ENCODE assay signal across 19 cellular contexts in the genomic region with DNA sequence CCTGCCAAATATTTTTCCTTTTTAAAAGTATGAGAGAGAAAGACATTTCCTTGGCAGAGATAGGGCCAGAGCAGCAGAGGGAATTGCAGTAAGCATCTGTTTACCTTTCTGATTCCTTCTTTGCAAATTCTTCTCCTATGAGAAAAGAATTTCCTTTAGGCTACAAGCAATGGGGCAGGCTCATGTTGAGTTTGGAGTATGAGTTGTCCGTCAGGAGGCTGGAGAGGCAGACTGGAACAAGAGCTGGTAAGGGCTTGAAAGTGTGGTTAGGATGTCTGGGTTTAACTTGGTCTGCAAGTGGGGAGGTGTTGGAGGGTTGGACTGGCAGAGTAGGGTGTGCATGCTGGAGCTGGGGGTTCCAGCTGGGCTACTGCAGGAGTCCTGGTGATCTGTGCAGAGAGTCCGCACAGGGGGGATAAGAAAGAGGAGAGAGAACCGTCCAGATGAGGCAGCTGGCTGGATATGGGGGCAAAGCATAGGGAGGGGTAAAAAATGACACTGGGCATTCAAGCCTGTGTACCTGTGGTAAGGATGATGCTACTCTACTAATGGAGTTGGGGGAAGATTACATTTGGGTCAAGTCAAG. TPM values are rescaled to one million over a fixed set of nuclear protein-coding genes. Genes with fewer than 3 reads are reported as not detected.
DNase-seq lines count a peak whose midpoint lies in the region; ATAC-seq, FAIRE-seq and TF ChIP-seq lines count a peak whose summit lies in the region.
"Had no signal": no experiment of that assay in that cellular context is flagged by ENCODE, and none has a peak within 500 bp of the region (broad histone marks: within the 10 kb centered on the region; RNA-seq: fewer than 3 reads in every experiment).

No MANE protein-coding gene starts in this region.

- H3K9me3 ChIP-seq in SJSA1 (replicated peaks) (no peaks in the 10 kb centered on the region), endothelial cell of umbilical vein (replicated peaks; ENCODE audit: control insufficient read depth, insufficient read depth, low read length) (no peaks in the 10 kb centered on the region), A673 (ENCODE audit: low read depth, low read length, poor library complexity, severe bottlenecking) (no peaks in the 10 kb centered on the region)
- H3K9me3 ChIP-seq: BLaER1, testis had no signal

- dilution Hi-C loops in endothelial cell of umbilical vein (cut with MboI; ENCODE audit: extremely low pct_ligation_motif_present, low sequenced_read_pairs): no loop called here

- H3K4me3 ChIP-seq in SJSA1 (no peak overlapping the region), endothelial cell of umbilical vein (replicated peaks in 1 of 3; ENCODE audit: insufficient read depth in 1 of 3, low read depth in 1 of 3, low read length in 3 of 3) (peak overlapping the region in 1 of 3 experiments; percentile 65), A673 (ENCODE audit: low read depth, low read length, poor library complexity, severe bottlenecking) (no peak overlapping the region)
- H3K4me3 ChIP-seq: BLaER1, coronary artery, testis had no signal

- H4K20me1 ChIP-seq in endothelial cell of umbilical vein (replicated peaks; ENCODE audit: control insufficient read depth, extremely low read depth, insufficient read depth, low read length): no peaks in the 10 kb centered on the region
- H4K20me1 ChIP-seq: BLaER1 had no signal

- peaks cover 51% of the 10 kb centered on the region for H3K4me1 Mint-ChIP-seq in nephron

- H2AFZ ChIP-seq in endothelial cell of umbilical vein (ENCODE audit: low read depth, low read length): no peak overlapping the region

- no peaks in the 10 kb centered on the region for H3K27me3 ChIP-seq in SJSA1 (replicated peaks)
- H3K27me3 ChIP-seq in endothelial cell of umbilical vein (ENCODE audit: control insufficient read depth in 2 of 2, insufficient read depth in 2 of 2, low read length in 2 of 2): no peaks in the 10 kb centered on the region
- H3K27me3 ChIP-seq in A673 (replicated peaks; ENCODE audit: insufficient read depth, low read depth, low read length, poor library complexity): no peaks in the 10 kb centered on the region
- H3K27me3 ChIP-seq: BLaER1, testis had no signal

- CTCF ChIA-PET in endothelial cell of umbilical vein (lab: Charles Lee) (interaction anchor here (1.0 to 1.2 kb wide), 2 partner anchors 11 to 52 kb away, joined by 3 read pairs; no protein-coding TSS in a partner anchor), A673 (lab: Charles Lee) (no interaction called here)

- peak overlapping the region; percentile 34 to 52 (median 37) for H3K4me3 Mint-ChIP-seq in nephron

- H3K27me3 Mint-ChIP-seq in nephron (ENCODE audit: low read depth): no peaks in the 10 kb centered on the region

- TF ChIP-seq CTCF in endothelial cell of umbilical vein (IDR thresholded peaks at IDR 0.05; ENCODE audit: extremely low read depth in 1 of 2, insufficient read depth in 1 of 2, low read depth in 1 of 2, low read length in 2 of 2): no peak
- no peak for TF ChIP-seq CTCF in nephron (IDR thresholded peaks at IDR 0.05; ENCODE audit: unreplicated experiment in 3 of 3)
- no peak for TF ChIP-seq CTCF in A673 (conservative IDR thresholded peaks at IDR 0.05; ENCODE audit: low read depth, low read length)

- no peaks in the 10 kb centered on the region for H3K9me1 ChIP-seq in endothelial cell of umbilical vein (replicated peaks; ENCODE audit: control insufficient read depth, extremely low read depth, insufficient read depth, low read length)

- H3K27ac Mint-ChIP-seq in nephron: peak overlapping the region; percentile 94 to 96 (median 95)
- H3K27ac Mint-ChIP-seq: activated naive CD4-positive, alpha-beta T cell treated with anti-CD3 and anti-CD28 coated beads, Interleukin-2, amount 50 U/mL, for 72 hours had no signal

- no peak for ATAC-seq in HG02970 (IDR thresholded peaks at IDR 0.05; ENCODE audit: low FRiP score, unreplicated experiment)
- ATAC-seq: activated naive CD4-positive, alpha-beta T cell treated with anti-CD3 and anti-CD28 coated beads, Interleukin-2, amount 50 U/mL, for 72 hours; HepG2 had no signal

- H3K36me3 ChIP-seq in SJSA1: no peaks in the 10 kb centered on the region; the same call in none of the 2 replicates
- H3K36me3 ChIP-seq in endothelial cell of umbilical vein (ENCODE audit: control insufficient read depth in 2 of 2, extremely low read depth in 1 of 2, insufficient read depth in 2 of 2, low read length in 2 of 2): no peaks in the 10 kb centered on the region
- no peaks in the 10 kb centered on the region for H3K36me3 ChIP-seq in A673 (ENCODE audit: insufficient read depth, low read length, poor library complexity, severe bottlenecking)
- H3K36me3 ChIP-seq: BLaER1 had no signal

- H3K4me2 ChIP-seq in endothelial cell of umbilical vein (ENCODE audit: insufficient read depth, low read length): peak overlapping the region; percentile 97
- H3K4me2 ChIP-seq: BLaER1 had no signal

- no peaks in the 10 kb centered on the region for H3K36me3 Mint-ChIP-seq in nephron (ENCODE audit: low read depth)
- H3K36me3 Mint-ChIP-seq: activated naive CD4-positive, alpha-beta T cell treated with anti-CD3 and anti-CD28 coated beads, Interleukin-2, amount 50 U/mL, for 72 hours had no signal

- peak; percentile 60 for FAIRE-seq in endothelial cell of umbilical vein (lab: Jason Lieb, UNC)
- no peak for FAIRE-seq in urothelium cell line (lab: Jason Lieb, UNC)
- FAIRE-seq: G401.6, GM19239, HepG2 had no signal

- TF ChIP-seq POLR2A in endothelial cell of umbilical vein (IDR thresholded peaks at IDR 0.05; ENCODE audit: low read depth, low read length): no peak

- H3K9ac ChIP-seq in endothelial cell of umbilical vein (replicated peaks; ENCODE audit: extremely low read depth, insufficient read depth, low read length): peak overlapping the region; percentile 68
- H3K9ac ChIP-seq: BLaER1 had no signal

- POLR2A ChIA-PET in endothelial cell of umbilical vein (lab: Charles Lee): no interaction called here
- POLR2A ChIA-PET in A673 (lab: Charles Lee; ENCODE audit: low non-redundant PET): no interaction called here

- peak; percentile 20 for DNase-seq in Daoy (ENCODE audit: low read depth)
- peak; percentile 64 to 73 for DNase-seq in SJSA1 (ENCODE audit: low read depth in 1 of 2, low spot score in 2 of 2)
- DNase-seq in endothelial cell of umbilical vein (ENCODE audit: low read depth, low spot score): peak; percentile 69
- no peak for DNase-seq in urothelium cell line (ENCODE audit: low spot score)
- no peak for DNase-seq in HK-2 (ENCODE audit: unreplicated experiment)
- no peak for DNase-seq in A673 (ENCODE audit: low spot score)
- DNase-seq: midbrain, NCI-H345, posterior cingulate gyrus, testis had no signal

- H3K4me1 ChIP-seq in SJSA1 (replicated peaks) (peaks cover 53% of the 10 kb centered on the region), endothelial cell of umbilical vein (ENCODE audit: control insufficient read depth, extremely low read depth, insufficient read depth, low read length) (peaks cover 25% of the 10 kb centered on the region), A673 (ENCODE audit: insufficient read depth, low read length, poor library complexity, severe bottlenecking) (peaks cover 6% of the 10 kb centered on the region)
- H3K4me1 ChIP-seq: testis had no signal

- H3K27ac ChIP-seq in SJSA1 (peak overlapping the region; percentile 70), endothelial cell of umbilical vein (ENCODE audit: insufficient read depth, low read depth, low read length) (peak overlapping the region; percentile 41), A673 (ENCODE audit: low read depth, low read length, poor library complexity, severe bottlenecking) (no peak overlapping the region)
- H3K27ac ChIP-seq: BLaER1, testis, VCaP had no signal

- BruUV-seq in endothelial cell of umbilical vein (replicated peaks; lab: Mats Ljungman, UMichigan) (no TSS peak), A673 (replicated peaks; lab: Mats Ljungman, UMichigan) (no TSS peak)

- H3K9me3 Mint-ChIP-seq in nephron: no peaks in the 10 kb centered on the region
- H3K9me3 Mint-ChIP-seq: activated naive CD4-positive, alpha-beta T cell treated with anti-CD3 and anti-CD28 coated beads, Interleukin-2, amount 50 U/mL, for 72 hours had no signal

- intact Hi-C loops in endothelial cell of umbilical vein (cut with micrococcal nuclease) (loop anchor here (1.0 to 5.0 kb wide), 3 partner anchors 11 to 127 kb away; no protein-coding TSS in a partner anchor), A673 (cut with micrococcal nuclease; ENCODE audit: unreplicated experiment) (no loop called here)

- H3K79me2 ChIP-seq in endothelial cell of umbilical vein (ENCODE audit: control insufficient read depth, insufficient read depth, low read length): peaks cover 14% of the 10 kb centered on the region

TF ChIP-seq in endothelial cell of umbilical vein, 7 proteins besides CTCF, POLR2A, EP300 and RAD21:
- no peak for TF ChIP-seq EZH2 (IDR thresholded peaks at IDR 0.05; ENCODE audit: borderline replicate concordance, low read depth, low read length, severe bottlenecking)
- no peak for TF ChIP-seq GATA2 (IDR thresholded peaks at IDR 0.05; ENCODE audit: insufficient read depth, insufficient read length, low read depth, low read length)
- TF ChIP-seq, protein P1, sequence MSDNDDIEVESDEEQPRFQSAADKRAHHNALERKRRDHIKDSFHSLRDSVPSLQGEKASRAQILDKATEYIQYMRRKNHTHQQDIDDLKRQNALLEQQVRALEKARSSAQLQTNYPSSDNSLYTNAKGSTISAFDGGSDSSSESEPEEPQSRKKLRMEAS (IDR thresholded peaks at IDR 0.05; ENCODE audit: insufficient read depth, insufficient read length): no peak
- TF ChIP-seq POLR2AphosphoS5 (IDR thresholded peaks at IDR 0.05; ENCODE audit: insufficient read depth, low read depth, low read length): no peak
- no peak for TF ChIP-seq MYC (IDR thresholded peaks at IDR 0.05; ENCODE audit: low read depth, low read length)
- no peak for TF ChIP-seq JUN (IDR thresholded peaks at IDR 0.05; ENCODE audit: borderline replicate concordance, insufficient read depth, insufficient read length, low read depth)

RNA-seq across cellular contexts. Expression of a gene that starts 19.7 kb away (rescaled TPM):
- total RNA-seq in Daoy (2014; rRNA removed; shearing (Covaris generic)): 16.3 and 16.9 TPM in 2 replicates
- 48.3 and 59.3 TPM in 2 replicates for total RNA-seq in SJSA1 (2014; rRNA removed; shearing (Covaris generic))
- 13.5 and 18.5 TPM in 2 replicates for total RNA-seq in endothelial cell of umbilical vein
- polyA plus RNA-seq in endothelial cell of umbilical vein: 9.6 TPM in 2 replicates
- 8.0 and 8.8 TPM in 2 replicates for polyA plus RNA-seq in endothelial cell of umbilical vein (2011; cell fraction: cytosol; rRNA removed)
- polyA plus RNA-seq in endothelial cell of umbilical vein (2011; cell fraction: nucleus; rRNA removed): 33.4 and 38.1 TPM in 2 replicates
- 10.7 and 12.1 TPM in 2 replicates for polyA plus RNA-seq in endothelial cell of umbilical vein (2012)
- 35.6 and 59.8 TPM in 2 replicates for polyA minus RNA-seq in endothelial cell of umbilical vein
- 0.72 TPM for polyA minus RNA-seq in endothelial cell of umbilical vein (2011; cell fraction: cytosol; rRNA and poly(A)+ RNA removed)
- polyA minus RNA-seq in endothelial cell of umbilical vein (2011; cell fraction: nucleus; rRNA and poly(A)+ RNA removed): 69.9 and 85.0 TPM in 2 replicates
- total RNA-seq in A673 (2021): 9.1 and 10.7 TPM in 2 replicates

Comparison
In these comparisons a context has a peak if more than half of its experiments do, and no peak if none do; other contexts are left out.
1. DNase-seq: peak in Daoy (single experiment), SJSA1 (2 of 2) and endothelial cell of umbilical vein (single experiment); none in urothelium cell line (single experiment), HK-2 (single experiment) and A673 (single experiment).